Comparison of ENCODE assay signal across 1 cellular context in the genomic region with DNA sequence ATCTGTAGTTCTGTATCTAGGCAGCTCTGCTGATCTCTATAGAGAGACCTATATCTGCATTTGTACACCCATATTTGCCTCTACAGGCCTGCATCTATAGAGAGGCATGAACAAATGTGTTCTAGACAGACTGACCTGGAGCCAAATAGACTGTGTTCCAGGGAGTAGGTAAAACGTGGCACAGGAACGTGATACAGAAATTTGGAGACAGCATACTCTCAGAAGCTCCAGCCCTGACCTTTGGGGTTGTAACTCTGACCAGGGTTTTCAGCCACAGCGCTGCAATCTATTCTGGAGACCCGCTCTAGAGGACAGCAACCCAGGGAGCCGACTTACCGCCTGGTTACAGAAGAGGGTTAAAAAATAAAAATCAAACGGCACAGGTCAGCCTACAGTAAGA.
TF ChIP-seq lines count a peak whose summit lies in the region.

No MANE protein-coding gene starts in this region.

TF ChIP-seq in H1, 55 proteins besides CTCF, POLR2A, EP300 and RAD21:
- no peak for TF ChIP-seq BRCA1 (IDR thresholded peaks at IDR 0.05; ENCODE audit: low read depth, low read length)
- TF ChIP-seq, protein P1, sequence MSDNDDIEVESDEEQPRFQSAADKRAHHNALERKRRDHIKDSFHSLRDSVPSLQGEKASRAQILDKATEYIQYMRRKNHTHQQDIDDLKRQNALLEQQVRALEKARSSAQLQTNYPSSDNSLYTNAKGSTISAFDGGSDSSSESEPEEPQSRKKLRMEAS (IDR thresholded peaks at IDR 0.05) = no peak
- no peak for TF ChIP-seq CBX5 (IDR thresholded peaks at IDR 0.05; ENCODE audit: low read depth, low read length)
- TF ChIP-seq JUN (IDR thresholded peaks at IDR 0.05; ENCODE audit: low read depth, low read length) = no peak
- no peak for TF ChIP-seq YY1 (IDR thresholded peaks at IDR 0.05; ENCODE audit: low read depth, low read length)
- no peak for TF ChIP-seq PHF8 (conservative IDR thresholded peaks at IDR 0.05; ENCODE audit: low read depth, low read length)
- TF ChIP-seq TCF12 (IDR thresholded peaks at IDR 0.05; ENCODE audit: low read depth, low read length) = no peak
- no peak for TF ChIP-seq RNF2 (IDR thresholded peaks at IDR 0.05; ENCODE audit: borderline replicate concordance, low read depth, low read length, missing control alignments, poor library complexity, severe bottlenecking)
- TF ChIP-seq MAFK (IDR thresholded peaks at IDR 0.05; ENCODE audit: low read depth, low read length) = no peak
- no peak for TF ChIP-seq TBP (IDR thresholded peaks at IDR 0.05; ENCODE audit: low read depth, low read length)
- TF ChIP-seq CEBPB (IDR thresholded peaks at IDR 0.05; ENCODE audit: low read depth, low read length) = no peak
- TF ChIP-seq KDM5A (IDR thresholded peaks at IDR 0.05; ENCODE audit: low read length) = no peak
- no peak for TF ChIP-seq SUZ12 (IDR thresholded peaks at IDR 0.05; ENCODE audit: low read length)
- TF ChIP-seq CHD1 (IDR thresholded peaks at IDR 0.05; ENCODE audit: low read depth, low read length) = no peak
